Comparison of ENCODE assay signal across 1 cellular context in genomic region chr4:44869222-44869882, GRCh38.
TF ChIP-seq lines count a peak whose summit lies in the region.

No MANE protein-coding gene starts in this region.

TF ChIP-seq in GM23338, 12 proteins besides CTCF, POLR2A, EP300 and RAD21 (continued from another document):
- no peak for TF ChIP-seq REST (IDR thresholded peaks at IDR 0.05; ENCODE audit: unreplicated experiment)
- TF ChIP-seq ZNF331 (CRISPR knock-in tag; IDR thresholded peaks at IDR 0.05; ENCODE audit: low read depth): no peak
- TF ChIP-seq ZNF114 (CRISPR knock-in tag; IDR thresholded peaks at IDR 0.05): no peak
- TF ChIP-seq ZNF462 (CRISPR knock-in tag; IDR thresholded peaks at IDR 0.05): no peak
- no peak for TF ChIP-seq NANOG (IDR thresholded peaks at IDR 0.05; ENCODE audit: borderline replicate concordance)
- no peak for TF ChIP-seq CREB1 (CRISPR knock-in tag; IDR thresholded peaks at IDR 0.05; ENCODE audit: low read depth)
